Comparison of ENCODE assay signal across 1 cellular context in the genomic region with DNA sequence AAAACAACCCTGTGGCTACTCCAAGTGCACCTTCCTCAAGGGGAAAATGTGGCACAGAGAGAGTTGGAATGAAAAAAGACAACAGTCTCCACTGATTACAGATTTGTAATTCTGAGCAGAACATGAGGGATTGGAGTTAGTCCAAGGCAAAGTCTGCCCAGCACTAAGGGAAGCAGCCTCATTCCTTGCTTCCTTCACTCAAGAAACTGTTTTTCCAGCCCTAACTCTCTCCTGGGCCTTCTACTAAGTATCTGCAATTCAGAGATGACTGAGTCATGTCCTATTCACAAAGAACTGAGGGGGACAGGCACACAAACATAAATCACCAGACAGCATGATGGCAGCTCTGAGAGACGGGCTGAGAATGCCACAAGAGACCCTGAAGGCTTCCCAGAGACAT.
TF ChIP-seq lines count a peak whose summit lies in the region.

No MANE protein-coding gene starts in this region.

TF ChIP-seq in H1, 55 proteins besides CTCF, POLR2A, EP300 and RAD21:
- TF ChIP-seq SIX5 (IDR thresholded peaks at IDR 0.05; ENCODE audit: low read depth, low read length) = no peak
